In genomic region chr13:112341446-112341845, GRCh38 we compare ENCODE assay signal across 38 cellular contexts. TPM values are rescaled to one million over a fixed set of nuclear protein-coding genes. Genes with fewer than 3 reads are reported as not detected.
"Had no signal": no experiment of that assay in that cellular context is flagged by ENCODE, and none has a peak within 500 bp of the region (broad histone marks: within the 10 kb centered on the region; RNA-seq: fewer than 3 reads in every experiment).

No MANE protein-coding gene starts in this region.

- H3K36me3 ChIP-seq: MG63 had no signal

- H3K9ac ChIP-seq: KMS-11 had no signal

- H3K9me3 ChIP-seq: MG63 had no signal

- H3K4me3 ChIP-seq: MG63 had no signal

- H3K27ac ChIP-seq: KMS-11 had no signal

- DNase-seq: Karpas-422, Kasumi-1, KG1, MG63, MV-4-11, NCI-H1048, NCI-H1092, NCI-H1092 treated with DMSO at 0.1 percent for 48 hours, NCI-H1105, NCI-H1105 treated with DMSO at 0.1 percent for 48 hours, NCI-H1417, NCI-H1417 treated with DMSO at 0.1 percent for 48 hours, NCI-H1436, NCI-H1436 treated with DMSO at 0.1 percent for 48 hours, NCI-H146, NCI-H1694, NCI-H1694 treated with DMSO at 0.1 percent for 48 hours, NCI-H187, NCI-H187 treated with DMSO at 0.1 percent for 48 hours, NCI-H1930, NCI-H2029, NCI-H2029 treated with DMSO at 0.1 percent for 48 hours, NCI-H2081, NCI-H2081 treated with DMSO at 0.1 percent for 48 hours, NCI-H2107, NCI-H2171, NCI-H2171 treated with DMSO at 0.1 percent for 48 hours, NCI-H2227 treated with DMSO at 0.1 percent for 48 hours, NCI-H226, NCI-H345, NCI-H446, NCI-H446 treated with DMSO at 0.1 percent for 48 hours, NCI-H510A had no signal

- H3K4me2 ChIP-seq: KMS-11 had no signal

RNA-seq across cellular contexts. Expression of gene SPACA7, which starts 34.7 kb away (rescaled TPM):
- total RNA-seq: LHCN-M2, M059J, MCF 10A, NCI-H460 had no signal
